ENCODE assay signal across 8 cellular contexts in genomic region chr1:212665241-212666115, GRCh38. TPM values are rescaled to one million over a fixed set of nuclear protein-coding genes. Genes with fewer than 3 reads are reported as not detected.
A peak's percentile ranks its signal among the peaks of the same experiment; 100 is the strongest.
DNase-seq lines count a peak whose midpoint lies in the region; ATAC-seq and TF ChIP-seq lines count a peak whose summit lies in the region.

No MANE protein-coding gene starts in this region.

- peaks cover 28% of the 10 kb centered on the region for H3K4me1 Mint-ChIP-seq in nephron

- H3K4me1 ChIP-seq in PC-9 (replicated peaks; ENCODE audit: insufficient read depth), result peaks cover 22% of the 10 kb centered on the region

- peak; percentile 89 for ATAC-seq in GM21360 (IDR thresholded peaks at IDR 0.05; ENCODE audit: unreplicated experiment)

- peak overlapping the region; percentile 53; the same call in 1 of the 2 replicates for H3K4me3 ChIP-seq in PC-9

- H3K9me2 ChIP-seq in PC-9 (ENCODE audit: insufficient read depth), result no peaks in the 10 kb centered on the region

- peak overlapping the region; percentile 78 to 85 (median 82) for H3K4me3 Mint-ChIP-seq in nephron

- H4K20me1 ChIP-seq in PC-9 (ENCODE audit: insufficient read depth), result no peaks in the 10 kb centered on the region

- CTCF ChIA-PET in PC-9 (lab: Charles Lee), result interaction anchor here (0.6 to 1.2 kb wide), 7 partner anchors 9 to 330 kb away, joined by 3 to 10 read pairs (median 4); no protein-coding TSS in a partner anchor

- no peaks in the 10 kb centered on the region for H3K79me2 ChIP-seq in PC-9 (ENCODE audit: low read depth)

- no peaks in the 10 kb centered on the region for H3K27me3 ChIP-seq in PC-9 (ENCODE audit: insufficient read depth, low read depth)

- DNase-seq in COLO668 (lab: John Stamatoyannopoulos, UW; ENCODE audit: unreplicated experiment) (peak; percentile 89), HUDEP-2 (lab: John Stamatoyannopoulos, UW; ENCODE audit: unreplicated experiment in 76 of 76) (peak in 63 of 76 experiments; percentile 5 to 76 (median 45)), PC-9 (peak; percentile 51 to 84), activated T-helper 1 cell treated with Interleukin-2 at 50 U/mL for 16 hours (ENCODE audit: low read depth) (peak; percentile 58), fibroblast of peridontal ligament (ENCODE audit: extremely low read depth) (peak; percentile 33)
- DNase-seq in stimulated activated naive CD4-positive, alpha-beta T cell (lab: John Stamatoyannopoulos, UW), result peak; percentile 46 to 81 (median 67)

- no peaks in the 10 kb centered on the region for H3K36me3 ChIP-seq in PC-9 (ENCODE audit: low read depth)

- H3K9me3 ChIP-seq in PC-9 (ENCODE audit: insufficient read depth, low read depth), result no peaks in the 10 kb centered on the region

- POLR2A ChIA-PET in PC-9 (lab: Charles Lee; ENCODE audit: unreplicated experiment), result no interaction called here

- H2AFZ ChIP-seq in PC-9, result peak overlapping the region; percentile 80; the same call in 1 of the 2 replicates

- peak overlapping the region; percentile 73 for H3K4me2 ChIP-seq in PC-9

- H3K27me3 Mint-ChIP-seq in nephron (ENCODE audit: low read depth), result peaks cover 18% of the 10 kb centered on the region

- peak; percentile 90 for TF ChIP-seq CTCF in PC-9 (conservative IDR thresholded peaks at IDR 0.05)
- peak; percentile 96 to 97 (median 96) for TF ChIP-seq CTCF in nephron (IDR thresholded peaks at IDR 0.05; ENCODE audit: unreplicated experiment in 3 of 3)

- H3K36me3 Mint-ChIP-seq in nephron (ENCODE audit: low read depth), result no peaks in the 10 kb centered on the region

- H3K27ac Mint-ChIP-seq in nephron, result peak overlapping the region; percentile 16 to 43 (median 26)

- intact Hi-C loops in PC-9 (cut with micrococcal nuclease; ENCODE audit: unreplicated experiment), result loop anchor here (1.0 to 5.0 kb wide), 5 partner anchors 33 to 330 kb away; partner anchors contain the start of gene BATF3

- H3K9me3 Mint-ChIP-seq in nephron, result peaks cover 2% of the 10 kb centered on the region

- peaks cover 18% of the 10 kb centered on the region for H3F3A ChIP-seq in PC-9 (ENCODE audit: insufficient read depth, low read depth)

- H3K27ac ChIP-seq in PC-9, result no peak overlapping the region

- BruUV-seq in PC-9 (replicated peaks; lab: Mats Ljungman, UMichigan), result no TSS peak

RNA-seq across cellular contexts. Expression of gene BATF3, which starts 34.2 kb away (rescaled TPM):
- 0.50 and 1.3 TPM in 2 replicates for total RNA-seq in PC-9 (2021)

RNA-seq across cellular contexts. Expression of gene ATF3, which starts 56.9 kb away (rescaled TPM):
- 10.2 and 10.8 TPM in 2 replicates for total RNA-seq in PC-9 (2021)

Comparison
In these comparisons a context has a peak if more than half of its experiments do, and no peak if none do; other contexts are left out.
1. DNase-seq: peak in every context shown above with its lines; median percentile 89 in COLO668; 68 in PC-9; 67 in stimulated activated naive CD4-positive, alpha-beta T cell; 58 in activated T-helper 1 cell treated with Interleukin-2 at 50 U/mL for 16 hours; 45 in HUDEP-2; 33 in fibroblast of peridontal ligament.